9 cellular contexts compared by ENCODE assay signal in genomic region chr4:110533940-110534339, GRCh38. TPM values are rescaled to one million over a fixed set of nuclear protein-coding genes. Genes with fewer than 3 reads are reported as not detected.
DNase-seq lines count a peak whose midpoint lies in the region; ATAC-seq, FAIRE-seq and TF ChIP-seq lines count a peak whose summit lies in the region.
"Had no signal": no experiment of that assay in that cellular context is flagged by ENCODE, and none has a peak within 500 bp of the region (broad histone marks: within the 10 kb centered on the region; RNA-seq: fewer than 3 reads in every experiment).

No MANE protein-coding gene starts in this region.

- no peak overlapping the region for H3K9ac ChIP-seq in DND-41 (ENCODE audit: low read depth, low read length)

- H3K4me3 ChIP-seq in DND-41 (ENCODE audit: low read depth in 1 of 2, low read length in 2 of 2) (no peak overlapping the region), astrocyte of the spinal cord (ENCODE audit: low read depth, low read length) (no peak overlapping the region), mesodermal cell (ENCODE audit: extremely low read depth, insufficient read depth, low read length, poor library complexity, severe bottlenecking) (no peak overlapping the region), testis (no peak overlapping the region)

- H3K36me3 ChIP-seq in DND-41 (ENCODE audit: insufficient read depth, low read length) (peaks cover 31% of the 10 kb centered on the region), mesodermal cell (ENCODE audit: control insufficient read depth, insufficient read depth, low read length) (no peaks in the 10 kb centered on the region), testis (ENCODE audit: low read depth, missing control alignments) (no peaks in the 10 kb centered on the region)

- H3K9me3 ChIP-seq in DND-41 (ENCODE audit: insufficient read depth, low read length, severe bottlenecking) (peaks cover 15% of the 10 kb centered on the region), mesodermal cell (ENCODE audit: control insufficient read depth, low read length) (peaks cover 19% of the 10 kb centered on the region), testis (no peaks in the 10 kb centered on the region)

- FAIRE-seq in frontal cortex (lab: Jason Lieb, UNC) = no peak

- ATAC-seq in DND-41 (ENCODE audit: insufficient read depth, low read depth) (peak; percentile 33; the same call in 2 of the 3 replicates), GM18861 (IDR thresholded peaks at IDR 0.05; ENCODE audit: unreplicated experiment) (no peak)

- TF ChIP-seq CTCF in DND-41 (IDR thresholded peaks at IDR 0.05; ENCODE audit: borderline replicate concordance, extremely low read depth, low read length, poor library complexity, severe bottlenecking) (no peak), astrocyte of the spinal cord (IDR thresholded peaks at IDR 0.05; ENCODE audit: low read depth, low read length) (no peak), testis (IDR thresholded peaks at IDR 0.05) (no peak)

- in situ Hi-C loops in astrocyte of the spinal cord (cut with HindIII; ENCODE audit: low sequenced_read_pairs) = no loop called here

- H3K27ac ChIP-seq in DND-41 (ENCODE audit: low read length) (peak overlapping the region; percentile 43; the same call in 1 of the 2 replicates), mesodermal cell (ENCODE audit: low read depth, low read length, severe bottlenecking) (peak overlapping the region; percentile 89), testis (no peak overlapping the region)

- intact Hi-C loops in testis (cut with DNase I; ENCODE audit: low total_unique reads) = no loop called here

- TF ChIP-seq EP300 in Ishikawa (IDR thresholded peaks at IDR 0.05; ENCODE audit: borderline replicate concordance) = peak; percentile 64; the same call in 1 of the 2 replicates

- no peak for DNase-seq in DND-41
- peak; percentile 98 for DNase-seq in astrocyte of the spinal cord (ENCODE audit: low read depth, low spot score)
- no peak for DNase-seq in activated effector memory CD4-positive, alpha-beta T cell treated with anti-CD3 and anti-CD28 coated beads, Interleukin-2, amount 50 U/mL, for 16 hours
- DNase-seq in frontal cortex (ENCODE audit: low spot score in 2 of 2) = no peak
- DNase-seq in testis = no peak
- DNase-seq: activated CD4-positive, alpha-beta T cell treated with anti-CD3 and anti-CD28 coated beads for 4 hours had no signal

- no peak for TF ChIP-seq POLR2A in testis (IDR thresholded peaks at IDR 0.05)

- H3K4me1 ChIP-seq in DND-41 (ENCODE audit: insufficient read depth, low read length) (peaks cover 47% of the 10 kb centered on the region; the same call in 1 of the 2 replicates), mesodermal cell (ENCODE audit: control insufficient read depth, insufficient read depth, low read length, poor library complexity, severe bottlenecking) (peaks cover 21% of the 10 kb centered on the region), testis (no peaks in the 10 kb centered on the region)

- 0% methylated on average over 1 of the region's 3 CpGs; no CpG with 5 or more reads in 1 of the 2 experiments for WGBS in mesodermal cell (ENCODE audit: insufficient coverage in 2 of 2), 2 experiments
- WGBS in testis, 2 donors = 75 to 88% methylated on average over 3 of the region's 3 CpGs

- H3K4me2 ChIP-seq in DND-41 (ENCODE audit: insufficient read depth, low read length) = peak overlapping the region; percentile 6; the same call in 1 of the 2 replicates

- H3K27me3 ChIP-seq in DND-41 (ENCODE audit: insufficient read depth, low read length, poor library complexity) (no peaks in the 10 kb centered on the region), testis (no peaks in the 10 kb centered on the region)

- H3K79me2 ChIP-seq in DND-41 (ENCODE audit: insufficient read depth, low read length) = peaks cover 98% of the 10 kb centered on the region

- no peak for TF ChIP-seq RAD21 in Ishikawa (IDR thresholded peaks at IDR 0.05; ENCODE audit: low read depth)

- no peak overlapping the region for H2AFZ ChIP-seq in DND-41 (ENCODE audit: low read depth, low read length)

- no peaks in the 10 kb centered on the region for H4K20me1 ChIP-seq in DND-41 (ENCODE audit: insufficient read depth, low read length)

TF ChIP-seq in Ishikawa, 13 proteins besides CTCF, POLR2A, EP300 and RAD21:
- TF ChIP-seq MAX (IDR thresholded peaks at IDR 0.05) (0 out of 2 replicates have a peak, but pooled peaks have one; percentile 15), FOXM1 (IDR thresholded peaks at IDR 0.05; ENCODE audit: borderline replicate concordance, low read depth) (0 out of 2 replicates have a peak, but pooled peaks have one; percentile 32), TEAD4 (IDR thresholded peaks at IDR 0.05) (peak; percentile 70), USF1 (IDR thresholded peaks at IDR 0.05) (no peak), TAF1 (IDR thresholded peaks at IDR 0.05; ENCODE audit: low read depth) (no peak), ZBTB7A (IDR thresholded peaks at IDR 0.05; ENCODE audit: low read depth) (no peak), YY1 (IDR thresholded peaks at IDR 0.05; ENCODE audit: low read depth) (peak; percentile 44; the same call in 1 of the 2 replicates), CREB1 (IDR thresholded peaks at IDR 0.05; ENCODE audit: low read depth) (no peak), TCF12 (IDR thresholded peaks at IDR 0.05; ENCODE audit: low read depth) (peak; percentile 43; the same call in 1 of the 2 replicates)

RNA-seq across cellular contexts. Expression of gene ENPEP, which starts 58.0 kb away (rescaled TPM):
- polyA plus RNA-seq in mesodermal cell (2013, experiment 1 of 2) = 3.9 TPM
- 2.3 TPM for polyA plus RNA-seq in mesodermal cell (2013, experiment 2 of 2)
- total RNA-seq in frontal cortex (2.0 TPM), testis (1 to 10 TPM; 1.7 to 2.4 TPM)
- 1.7 TPM for polyA plus RNA-seq in testis (ENCODE audit: insufficient read depth, low read depth, low replicate concordance)

Comparison
In these comparisons a context has a peak if more than half of its experiments do, and no peak if none do; other contexts are left out.
1. H3K27ac ChIP-seq: peak in DND-41 (single experiment) and mesodermal cell (single experiment); none in testis (0 of 2).